Comparison of ENCODE assay signal across 1 cellular context in the genomic region with DNA sequence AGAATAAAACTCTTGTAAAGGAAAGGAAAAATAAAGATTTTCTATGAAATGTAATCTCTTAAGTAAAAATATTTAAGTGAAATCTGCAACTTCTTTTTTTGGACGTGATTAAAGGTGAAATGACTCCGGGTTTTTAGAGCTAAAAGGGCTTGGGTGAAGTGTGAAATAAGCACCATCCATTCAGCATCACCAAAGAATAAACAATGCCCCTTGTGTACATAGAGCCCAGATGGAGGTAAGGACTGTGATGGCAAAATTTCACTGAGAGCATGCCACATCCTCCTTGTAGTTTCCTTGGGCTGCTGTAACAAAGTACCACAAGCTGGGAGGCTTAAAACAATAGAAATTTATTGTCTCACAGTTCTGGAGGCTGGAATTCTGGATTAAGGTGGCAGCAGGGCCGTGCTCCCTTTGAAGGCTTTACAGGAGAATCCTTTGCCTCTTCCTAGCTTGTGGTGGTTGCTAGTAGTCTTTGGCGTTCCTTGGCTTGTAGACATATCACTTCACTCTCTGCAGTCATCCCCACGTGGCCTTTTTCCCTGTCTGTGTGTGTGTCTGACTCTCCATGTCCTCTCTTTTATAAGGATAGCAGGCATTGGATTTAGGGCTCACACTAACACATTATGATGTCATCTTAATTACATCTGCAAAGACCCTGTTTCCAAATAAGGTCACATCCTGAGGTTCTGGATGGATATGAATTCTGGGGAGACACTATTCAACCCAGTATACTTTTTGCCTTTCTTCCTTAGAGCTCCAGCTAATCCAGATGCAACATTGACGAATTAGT.
A peak's percentile ranks its signal among the peaks of the same experiment; 100 is the strongest.
TF ChIP-seq lines count a peak whose summit lies in the region.

No MANE protein-coding gene starts in this region.

TF ChIP-seq in IMR-90, 13 proteins besides CTCF, POLR2A, EP300 and RAD21:
- TF ChIP-seq CHD1 (IDR thresholded peaks at IDR 0.05; ENCODE audit: low read depth, low read length) (no peak), SMC3 (IDR thresholded peaks at IDR 0.05; ENCODE audit: low read depth, low read length) (no peak)
- TF ChIP-seq, protein P1, sequence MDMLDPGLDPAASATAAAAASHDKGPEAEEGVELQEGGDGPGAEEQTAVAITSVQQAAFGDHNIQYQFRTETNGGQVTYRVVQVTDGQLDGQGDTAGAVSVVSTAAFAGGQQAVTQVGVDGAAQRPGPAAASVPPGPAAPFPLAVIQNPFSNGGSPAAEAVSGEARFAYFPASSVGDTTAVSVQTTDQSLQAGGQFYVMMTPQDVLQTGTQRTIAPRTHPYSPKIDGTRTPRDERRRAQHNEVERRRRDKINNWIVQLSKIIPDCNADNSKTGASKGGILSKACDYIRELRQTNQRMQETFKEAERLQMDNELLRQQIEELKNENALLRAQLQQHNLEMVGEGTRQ (IDR thresholded peaks at IDR 0.05; ENCODE audit: low read depth, low read length): peak; percentile 32; the same call in 1 of the 2 replicates
